10 cellular contexts compared by ENCODE assay signal in genomic region chr11:1760351-1761109, GRCh38. TPM values are rescaled to one million over a fixed set of nuclear protein-coding genes. Genes with fewer than 3 reads are reported as not detected.
DNase-seq lines count a peak whose midpoint lies in the region; ATAC-seq, FAIRE-seq and TF ChIP-seq lines count a peak whose summit lies in the region.
"Had no signal": no experiment of that assay in that cellular context is flagged by ENCODE, and none has a peak within 500 bp of the region (broad histone marks: within the 10 kb centered on the region; RNA-seq: fewer than 3 reads in every experiment).

No MANE protein-coding gene starts in this region.

- WGBS in mesodermal cell (ENCODE audit: insufficient coverage in 2 of 2), 2 experiments, result 90% methylated on average over 19 to 20 of the region's 23 CpGs
- 57% methylated on average over 15 of the region's 23 CpGs; no CpG with 5 or more reads in 1 of the 2 donors for WGBS in transverse colon (ENCODE audit: low coverage in 1 of 2), 2 donors

- H3K4me3 ChIP-seq in NT2/D1 (ENCODE audit: insufficient read length, low read depth) (no peak overlapping the region), endothelial cell of umbilical vein (replicated peaks in 1 of 3; ENCODE audit: insufficient read depth in 1 of 3, low read depth in 1 of 3, low read length in 3 of 3) (no peak overlapping the region), mesodermal cell (ENCODE audit: extremely low read depth, insufficient read depth, low read length, poor library complexity, severe bottlenecking) (no peak overlapping the region), transverse colon (peak overlapping the region in 1 of 4 donors; percentile 2)

- TF ChIP-seq POLR2A in endothelial cell of umbilical vein (IDR thresholded peaks at IDR 0.05; ENCODE audit: low read depth, low read length), result no peak
- TF ChIP-seq POLR2A in transverse colon (IDR thresholded peaks at IDR 0.05), result no peak

- H3K9ac ChIP-seq in NT2/D1 (ENCODE audit: insufficient read length, low read depth) (peak overlapping the region; percentile 17), endothelial cell of umbilical vein (replicated peaks; ENCODE audit: extremely low read depth, insufficient read depth, low read length) (no peak overlapping the region)

- POLR2A ChIA-PET in endothelial cell of umbilical vein (lab: Charles Lee), result no interaction called here

- DNase-seq in NT2/D1 (ENCODE audit: low read depth, low spot score), result no peak
- peak; percentile 40 for DNase-seq in endothelial cell of umbilical vein (ENCODE audit: low read depth, low spot score)
- DNase-seq in transverse colon, result peak; percentile 71
- no peak for DNase-seq in HCEC 1CT
- DNase-seq in GM13976 (ENCODE audit: low spot score), result no peak
- DNase-seq: activated effector memory CD4-positive, alpha-beta T cell treated with Interleukin-2 at 50 U/mL for 16 hours; NCI-H526; retina had no signal

- H3K4me2 ChIP-seq in endothelial cell of umbilical vein (ENCODE audit: insufficient read depth, low read length), result no peak overlapping the region

- peaks cover 9% of the 10 kb centered on the region for H3K79me2 ChIP-seq in endothelial cell of umbilical vein (ENCODE audit: control insufficient read depth, insufficient read depth, low read length)

- TF ChIP-seq CTCF in endothelial cell of umbilical vein (IDR thresholded peaks at IDR 0.05; ENCODE audit: extremely low read depth in 1 of 2, insufficient read depth in 1 of 2, low read depth in 1 of 2, low read length in 2 of 2) (no peak), transverse colon (IDR thresholded peaks at IDR 0.05) (no peak), GM13976 (IDR thresholded peaks at IDR 0.05; ENCODE audit: borderline replicate concordance, control extremely low read depth, extremely low read depth, insufficient read depth, missing control alignments) (no peak)

- FAIRE-seq in endothelial cell of umbilical vein (lab: Jason Lieb, UNC), result no peak

- no TSS peak for BruUV-seq in endothelial cell of umbilical vein (replicated peaks; lab: Mats Ljungman, UMichigan)

- H3K27ac ChIP-seq in endothelial cell of umbilical vein (ENCODE audit: insufficient read depth, low read depth, low read length) (no peak overlapping the region), mesodermal cell (ENCODE audit: low read depth, low read length, severe bottlenecking) (peak overlapping the region; percentile 67), transverse colon (peak overlapping the region; percentile 83 to 96 (median 92))

- ATAC-seq in GM18520 (IDR thresholded peaks at IDR 0.05; ENCODE audit: unreplicated experiment), result no peak

- dilution Hi-C loops in endothelial cell of umbilical vein (cut with MboI; ENCODE audit: extremely low pct_ligation_motif_present, low sequenced_read_pairs), result no loop called here

- peaks cover 2% of the 10 kb centered on the region for H3K27me3 ChIP-seq in NT2/D1 (ENCODE audit: insufficient read depth, insufficient read length)
- no peaks in the 10 kb centered on the region for H3K27me3 ChIP-seq in endothelial cell of umbilical vein (ENCODE audit: control insufficient read depth in 2 of 2, insufficient read depth in 2 of 2, low read length in 2 of 2)
- H3K27me3 ChIP-seq in transverse colon, result no peaks in the 10 kb centered on the region

- H2AFZ ChIP-seq in endothelial cell of umbilical vein (ENCODE audit: low read depth, low read length), result no peak overlapping the region

- TF ChIP-seq EP300 in transverse colon (IDR thresholded peaks at IDR 0.05; ENCODE audit: low read depth), result peak; percentile 20

- H3K36me3 ChIP-seq in NT2/D1 (ENCODE audit: insufficient read depth, insufficient read length, low read length) (peaks cover 65% of the 10 kb centered on the region), endothelial cell of umbilical vein (ENCODE audit: control insufficient read depth in 2 of 2, extremely low read depth in 1 of 2, insufficient read depth in 2 of 2, low read length in 2 of 2) (peaks cover 0 to 18% of the 10 kb centered on the region in 2 experiments), mesodermal cell (ENCODE audit: control insufficient read depth, insufficient read depth, low read length) (peaks cover 33% of the 10 kb centered on the region), transverse colon (peaks cover 0 to 9% (median 3%) of the 10 kb centered on the region in 4 donors)

- H3K9me3 ChIP-seq in NT2/D1 (ENCODE audit: insufficient read depth, low read length) (no peaks in the 10 kb centered on the region), endothelial cell of umbilical vein (replicated peaks; ENCODE audit: control insufficient read depth, insufficient read depth, low read length) (no peaks in the 10 kb centered on the region), mesodermal cell (ENCODE audit: control insufficient read depth, low read length) (no peaks in the 10 kb centered on the region), transverse colon (no peaks in the 10 kb centered on the region)

- H3K4me1 ChIP-seq in NT2/D1 (ENCODE audit: insufficient read depth, insufficient read length), result peaks cover 10% of the 10 kb centered on the region
- peaks cover 22% of the 10 kb centered on the region for H3K4me1 ChIP-seq in endothelial cell of umbilical vein (ENCODE audit: control insufficient read depth, extremely low read depth, insufficient read depth, low read length)
- peaks cover 28% of the 10 kb centered on the region for H3K4me1 ChIP-seq in mesodermal cell (ENCODE audit: control insufficient read depth, insufficient read depth, low read length, poor library complexity, severe bottlenecking)
- H3K4me1 ChIP-seq in transverse colon, result peaks cover 25 to 66% (median 43%) of the 10 kb centered on the region in 4 donors

- intact Hi-C loops in endothelial cell of umbilical vein (cut with micrococcal nuclease) (loop anchor here (5.0 kb wide), 1 partner anchor 68 kb away; no protein-coding TSS in a partner anchor), transverse colon (cut with DNase I; ENCODE audit: low total_unique reads) (no loop called here)

- CTCF ChIA-PET in endothelial cell of umbilical vein (lab: Charles Lee), result no interaction called here

- H4K20me1 ChIP-seq in endothelial cell of umbilical vein (replicated peaks; ENCODE audit: control insufficient read depth, extremely low read depth, insufficient read depth, low read length), result no peaks in the 10 kb centered on the region

- H3K9me1 ChIP-seq in endothelial cell of umbilical vein (replicated peaks; ENCODE audit: control insufficient read depth, extremely low read depth, insufficient read depth, low read length), result no peaks in the 10 kb centered on the region

- in situ Hi-C loops in transverse colon (cut with MboI; ENCODE audit: low pct_ligation_motif_present in 1 of 4, low pct_unique_long_range_greater_than_20kb in 1 of 4, low sequenced_read_pairs in 3 of 4) (no loop called here), GM13976 (cut with MboI; ENCODE audit: low sequenced_read_pairs, unreplicated experiment) (no loop called here)

TF ChIP-seq in endothelial cell of umbilical vein, 7 proteins besides CTCF, POLR2A, EP300 and RAD21:
- TF ChIP-seq GATA2 (IDR thresholded peaks at IDR 0.05; ENCODE audit: insufficient read depth, insufficient read length, low read depth, low read length) (no peak), EZH2 (IDR thresholded peaks at IDR 0.05; ENCODE audit: borderline replicate concordance, low read depth, low read length, severe bottlenecking) (no peak), MYC (IDR thresholded peaks at IDR 0.05; ENCODE audit: low read depth, low read length) (no peak), POLR2AphosphoS5 (IDR thresholded peaks at IDR 0.05; ENCODE audit: insufficient read depth, low read depth, low read length) (no peak), JUN (IDR thresholded peaks at IDR 0.05; ENCODE audit: borderline replicate concordance, insufficient read depth, insufficient read length, low read depth) (no peak), FOS (IDR thresholded peaks at IDR 0.05; ENCODE audit: borderline replicate concordance, insufficient read depth, low read length) (no peak)
- TF ChIP-seq, protein P1, sequence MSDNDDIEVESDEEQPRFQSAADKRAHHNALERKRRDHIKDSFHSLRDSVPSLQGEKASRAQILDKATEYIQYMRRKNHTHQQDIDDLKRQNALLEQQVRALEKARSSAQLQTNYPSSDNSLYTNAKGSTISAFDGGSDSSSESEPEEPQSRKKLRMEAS (IDR thresholded peaks at IDR 0.05; ENCODE audit: insufficient read depth, insufficient read length), result no peak
TF ChIP-seq in endothelial cell of umbilical vein: peak in this region for 0.

RNA-seq across cellular contexts. Expression of gene CTSD, which starts 3.2 kb away (rescaled TPM):
- total RNA-seq in endothelial cell of umbilical vein (197 and 215 TPM in 2 replicates), transverse colon (1,000 to 10,000 TPM in 2 of 4 donors, 100 to 1,000 TPM in 2; 548 to 1,794 (median 1,176) TPM)
- polyA plus RNA-seq in endothelial cell of umbilical vein, result 248 and 344 TPM in 2 replicates
- 152 and 182 TPM in 2 replicates for polyA plus RNA-seq in endothelial cell of umbilical vein (2011; cell fraction: cytosol; rRNA removed)
- polyA plus RNA-seq in endothelial cell of umbilical vein (2011; cell fraction: nucleus; rRNA removed), result 75.6 and 96.3 TPM in 2 replicates
- 165 and 229 TPM in 2 replicates for polyA plus RNA-seq in endothelial cell of umbilical vein (2012)
- polyA minus RNA-seq in endothelial cell of umbilical vein, result 173 and 178 TPM in 2 replicates
- polyA minus RNA-seq in endothelial cell of umbilical vein (2011; cell fraction: cytosol; rRNA and poly(A)+ RNA removed), result 88.8 TPM
- polyA minus RNA-seq in endothelial cell of umbilical vein (2011; cell fraction: nucleus; rRNA and poly(A)+ RNA removed), result 37.0 and 46.6 TPM in 2 replicates
- 197 TPM for polyA plus RNA-seq in mesodermal cell (2013, experiment 1 of 2)
- polyA plus RNA-seq in mesodermal cell (2013, experiment 2 of 2), result 170 TPM

RNA-seq across cellular contexts. Expression of gene IFITM10, which starts 10.1 kb away (rescaled TPM):
- total RNA-seq in endothelial cell of umbilical vein (0.62 and 0.66 TPM in 2 replicates), transverse colon (10 to 100 TPM in 1 of 4 donors, 1 to 10 TPM in 2, under 1 TPM in 1; 0.68 to 13.5 (median 1.3) TPM)
- 0.04 and 0.08 TPM in 2 replicates for polyA plus RNA-seq in endothelial cell of umbilical vein
- polyA plus RNA-seq in endothelial cell of umbilical vein (2011; cell fraction: cytosol; rRNA removed), result 0.06 and 0.10 TPM in 2 replicates
- 0.28 and 0.43 TPM in 2 replicates for polyA plus RNA-seq in endothelial cell of umbilical vein (2011; cell fraction: nucleus; rRNA removed)
- polyA plus RNA-seq in endothelial cell of umbilical vein (2012), result 0.14 and 0.21 TPM in 2 replicates
- polyA minus RNA-seq in endothelial cell of umbilical vein, result not detected in 2 replicates
- polyA minus RNA-seq in endothelial cell of umbilical vein (2011; cell fraction: cytosol; rRNA and poly(A)+ RNA removed), result not detected
- 0.43 and 0.82 TPM in 2 replicates for polyA minus RNA-seq in endothelial cell of umbilical vein (2011; cell fraction: nucleus; rRNA and poly(A)+ RNA removed)
- 0.33 TPM for polyA plus RNA-seq in mesodermal cell (2013, experiment 1 of 2)
- 0.46 TPM for polyA plus RNA-seq in mesodermal cell (2013, experiment 2 of 2)

Comparison
In these comparisons a context has a peak if more than half of its experiments do, and no peak if none do; other contexts are left out.
1. DNase-seq: peak in endothelial cell of umbilical vein (single experiment) and transverse colon (single experiment); none in NT2/D1 (single experiment), HCEC 1CT (single experiment) and GM13976 (single experiment).